Comparison of ENCODE assay signal across 22 cellular contexts in the genomic region with DNA sequence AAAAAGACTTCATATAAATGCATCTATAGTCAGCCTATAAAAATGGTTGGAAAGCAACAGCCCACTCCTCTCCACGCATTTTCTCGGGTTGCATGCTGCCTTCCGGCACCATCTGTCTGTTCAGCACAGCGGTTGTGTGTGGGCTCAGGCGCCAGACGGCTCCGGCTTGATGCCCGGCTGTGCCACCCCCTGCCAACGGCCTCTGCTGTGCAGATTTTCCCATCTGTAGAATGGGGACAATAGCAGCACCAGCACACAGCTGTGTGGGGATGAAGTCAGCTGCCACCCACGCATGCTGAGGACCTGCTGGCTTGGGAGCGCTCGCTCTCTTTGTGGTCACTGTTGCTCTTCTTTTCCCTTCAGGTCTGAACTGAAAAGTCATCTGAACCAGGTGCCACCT. TPM values are rescaled to one million over a fixed set of nuclear protein-coding genes. Genes with fewer than 3 reads are reported as not detected.
DNase-seq lines count a peak whose midpoint lies in the region; ATAC-seq, FAIRE-seq and TF ChIP-seq lines count a peak whose summit lies in the region.
"Had no signal": no experiment of that assay in that cellular context is flagged by ENCODE, and none has a peak within 500 bp of the region (broad histone marks: within the 10 kb centered on the region; RNA-seq: fewer than 3 reads in every experiment).

No MANE protein-coding gene starts in this region.

- no peak for ATAC-seq in heart right ventricle
- ATAC-seq in activated T-helper 17 cell treated with anti-CD3 and anti-CD28 coated beads, Interleukin-2, amount 50 U/mL, for 72 hours (replicated peaks), result peak; percentile 67
- ATAC-seq in lower lobe of right lung, result no peak
- ATAC-seq: A549 had no signal

- H3K9me3 ChIP-seq in left ventricle myocardium inferior (replicated peaks) (no peaks in the 10 kb centered on the region), heart right ventricle (no peaks in the 10 kb centered on the region), lower lobe of right lung (no peaks in the 10 kb centered on the region)
- H3K9me3 ChIP-seq: A549 had no signal

- FAIRE-seq in urothelium cell line (lab: Jason Lieb, UNC), result no peak
- FAIRE-seq: A549, GM19239 had no signal

- H3K36me3 ChIP-seq in left ventricle myocardium inferior (no peaks in the 10 kb centered on the region), heart right ventricle (peaks cover 0 to 3% (median 0%) of the 10 kb centered on the region in 9 donors), lower lobe of right lung (peaks cover 6% of the 10 kb centered on the region)

- WGBS in heart right ventricle, 2 donors, result 86 to 92% methylated on average over 12 of the region's 12 CpGs

- no peak overlapping the region for H3K4me3 Mint-ChIP-seq in activated T-helper 17 cell treated with anti-CD3 and anti-CD28 coated beads, Interleukin-2, amount 50 U/mL, for 72 hours
- H3K4me3 Mint-ChIP-seq: H9 had no signal

- peak; percentile 9 for DNase-seq in left ventricle myocardium inferior
- no peak for DNase-seq in heart right ventricle
- peak; percentile 17 for DNase-seq in lower lobe of right lung
- DNase-seq in NCI-H187 (lab: John Stamatoyannopoulos, UW), result no peak
- DNase-seq in urothelium cell line (ENCODE audit: low spot score), result no peak
- no peak for DNase-seq in A172 (ENCODE audit: low spot score)
- no peak for DNase-seq in activated naive CD4-positive, alpha-beta T cell treated with anti-CD3 and anti-CD28 coated beads, Interleukin-2, amount 50 U/mL, for 16 hours
- DNase-seq: DMS53, H9, IMR-90, Kasumi-1, MM.1S, NCI-H1105 treated with DMSO at 0.1 percent for 48 hours, NCI-H2029, NCI-H510A, NCI-H82, PC-9 had no signal

- no peaks in the 10 kb centered on the region for H3K36me3 Mint-ChIP-seq in activated T-helper 17 cell treated with anti-CD3 and anti-CD28 coated beads, Interleukin-2, amount 50 U/mL, for 72 hours (ENCODE audit: low read depth)

- no peaks in the 10 kb centered on the region for H3K9me3 Mint-ChIP-seq in activated T-helper 17 cell treated with anti-CD3 and anti-CD28 coated beads, Interleukin-2, amount 50 U/mL, for 72 hours
- H3K9me3 Mint-ChIP-seq: H9 had no signal

- intact Hi-C loops in left ventricle myocardium inferior (cut with micrococcal nuclease) (no loop called here), heart right ventricle (cut with DNase I) (no loop called here), lower lobe of right lung (cut with DNase I) (no loop called here)

- H3K4me3 ChIP-seq in left ventricle myocardium inferior, result no peak overlapping the region
- H3K4me3 ChIP-seq in heart right ventricle, result no peak overlapping the region
- no peak overlapping the region for H3K4me3 ChIP-seq in lower lobe of right lung
- H3K4me3 ChIP-seq: A549, PC-9, SK-N-MC had no signal

- peaks cover 24% of the 10 kb centered on the region for H3K4me1 ChIP-seq in left ventricle myocardium inferior
- H3K4me1 ChIP-seq in heart right ventricle, result peaks cover 0 to 15% (median 5%) of the 10 kb centered on the region in 9 donors
- H3K4me1 ChIP-seq in lower lobe of right lung, result peaks cover 8% of the 10 kb centered on the region
- H3K4me1 ChIP-seq: A549 had no signal

- no peak overlapping the region for H3K27ac ChIP-seq in left ventricle myocardium inferior (replicated peaks)
- no peak overlapping the region for H3K27ac ChIP-seq in heart right ventricle
- H3K27ac ChIP-seq in lower lobe of right lung, result no peak overlapping the region
- H3K27ac ChIP-seq: A549, C4-2B, PC-9, SK-N-MC had no signal

- H3K27ac Mint-ChIP-seq in activated T-helper 17 cell treated with anti-CD3 and anti-CD28 coated beads, Interleukin-2, amount 50 U/mL, for 72 hours, result no peak overlapping the region

- H3K27me3 ChIP-seq in left ventricle myocardium inferior (ENCODE audit: low read depth) (no peaks in the 10 kb centered on the region), heart right ventricle (no peaks in the 10 kb centered on the region), lower lobe of right lung (ENCODE audit: low read depth) (no peaks in the 10 kb centered on the region)

- TF ChIP-seq CTCF in left ventricle myocardium inferior (IDR thresholded peaks at IDR 0.05; ENCODE audit: borderline replicate concordance), result no peak
- no peak for TF ChIP-seq CTCF in heart right ventricle (IDR thresholded peaks at IDR 0.05)
- TF ChIP-seq CTCF in lower lobe of right lung (IDR thresholded peaks at IDR 0.05), result no peak

- H3K4me1 Mint-ChIP-seq in activated T-helper 17 cell treated with anti-CD3 and anti-CD28 coated beads, Interleukin-2, amount 50 U/mL, for 72 hours, result peaks cover 6% of the 10 kb centered on the region

- H3K27me3 Mint-ChIP-seq in activated T-helper 17 cell treated with anti-CD3 and anti-CD28 coated beads, Interleukin-2, amount 50 U/mL, for 72 hours, result no peaks in the 10 kb centered on the region

RNA-seq across cellular contexts. Expression of a gene that starts 19.5 kb away (rescaled TPM):
- total RNA-seq in left ventricle myocardium inferior (130 TPM), heart right ventricle (100 to 1,000 TPM; 101 to 156 (median 121) TPM), lower lobe of right lung (35.4 TPM)
- 10 to 100 TPM; 52.4 to 68.0 TPM for polyA plus RNA-seq in heart right ventricle
- 10 to 100 TPM; 21.6 to 31.7 TPM for total RNA-seq in activated T-helper 17 cell treated with anti-CD3 and anti-CD28 coated beads, Interleukin-2, amount 50 U/mL, for 72 hours
- 41.6 and 59.7 TPM in 2 replicates for total RNA-seq in A172 (2014; rRNA removed; shearing (Covaris generic))

Comparison
In these comparisons a context has a peak if more than half of its experiments do, and no peak if none do; other contexts are left out.
1. DNase-seq: peak in left ventricle myocardium inferior (single experiment) and lower lobe of right lung (single experiment); none in heart right ventricle (0 of 2), NCI-H187 (0 of 2), urothelium cell line (single experiment), A172 (single experiment) and activated naive CD4-positive, alpha-beta T cell treated with anti-CD3 and anti-CD28 coated beads, Interleukin-2, amount 50 U/mL, for 16 hours (single experiment).